ENCODE assay signal across 28 cellular contexts in the genomic region with DNA sequence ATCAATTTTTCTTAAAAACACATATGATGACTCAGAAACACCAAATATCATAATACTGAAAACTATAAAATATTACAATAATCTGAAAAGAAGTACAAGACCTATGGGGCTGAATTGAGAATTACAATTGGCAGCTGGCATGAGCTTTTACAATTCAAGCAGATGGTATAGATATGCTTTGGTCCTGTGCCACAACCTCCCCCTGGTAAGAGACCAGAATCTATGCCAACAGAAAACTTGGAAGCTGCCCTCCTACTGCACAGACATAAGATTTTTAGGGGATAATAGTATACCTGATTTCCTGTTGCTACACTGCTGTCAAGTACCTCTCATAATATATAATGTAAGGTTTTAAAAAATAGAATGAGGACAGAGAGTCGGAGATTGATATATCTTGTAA. TPM values are rescaled to one million over a fixed set of nuclear protein-coding genes. Genes with fewer than 3 reads are reported as not detected.
"Had no signal": no experiment of that assay in that cellular context is flagged by ENCODE, and none has a peak within 500 bp of the region (broad histone marks: within the 10 kb centered on the region; RNA-seq: fewer than 3 reads in every experiment).

No MANE protein-coding gene starts in this region.

- ATAC-seq: activated CD4-positive, alpha-beta T cell treated with anti-CD3 and anti-CD28 coated beads for 36 hours; activated CD8-positive, alpha-beta memory T cell treated with anti-CD3 and anti-CD28 coated beads, Interleukin-2, amount 10 ng/mL, durations not matched to agents 7 days and 5 days; activated CD8-positive, alpha-beta T cell treated with anti-CD3 and anti-CD28 coated beads, Interleukin-2, amount 10 ng/mL, durations not matched to agents 7 days and 5 days; activated naive CD4-positive, alpha-beta T cell treated with anti-CD3 and anti-CD28 coated beads, Interleukin-2, amount 50 U/mL, for 72 hours; activated T-cell treated with anti-CD3 and anti-CD28 coated beads, Interleukin-2, amount 50 U/mL, for 72 hours; effector memory CD8-positive, alpha-beta T cell; gastrocnemius medialis; mucosa of descending colon; natural killer cell treated with Interleukin-12 subunit alpha and Interleukin-12 subunit beta and Interleukin-15 and Interleukin-18, amount 100 ng/mL, for 72 hours; right lobe of liver had no signal

- H3K27me3 ChIP-seq: breast epithelium, colonic mucosa, gastrocnemius medialis, hepatocyte, right lobe of liver, tibial nerve had no signal

- H3K27ac ChIP-seq: breast epithelium, colonic mucosa, gastrocnemius medialis, hepatocyte, left ventricle myocardium inferior, right lobe of liver, tibial nerve had no signal

- H3K4me3 ChIP-seq: breast epithelium, colonic mucosa, gastrocnemius medialis, hepatocyte, left ventricle myocardium inferior, mucosa of descending colon, right lobe of liver, tibial nerve had no signal

- DNase-seq: activated CD4-positive, alpha-beta T cell treated with anti-CD3 and anti-CD28 coated beads for 36 hours; activated CD4-positive, CD25-positive, alpha-beta regulatory T cell; activated CD8-positive, alpha-beta memory T cell treated with anti-CD3 and anti-CD28 coated beads, Interleukin-2, amount 10 ng/mL, durations not matched to agents 7 days and 5 days; activated CD8-positive, alpha-beta T cell treated with anti-CD3 and anti-CD28 coated beads, Interleukin-2, amount 10 ng/mL, durations not matched to agents 7 days and 5 days; activated naive CD4-positive, alpha-beta T cell; activated T-cell treated with anti-CD3 and anti-CD28 coated beads, Interleukin-2, amount 50 U/mL, for 72 hours; colonic mucosa; effector memory CD8-positive, alpha-beta T cell; erythroblast; gastrocnemius medialis; glutamatergic neuron; islet precursor cell; left ventricle myocardium inferior; mucosa of descending colon; right lobe of liver; stimulated activated CD4-positive, alpha-beta T cell treated with anti-CD3 and anti-CD28 coated beads, Interleukin-2, amount 100 ng/mL, for 48 hours; stimulated activated naive CD4-positive, alpha-beta T cell treated with Interleukin-2 at 50 U/mL for 16 hours had no signal

RNA-seq across cellular contexts. Expression of a gene that starts 46.8 kb away (rescaled TPM):
- total RNA-seq: activated CD4-positive, alpha-beta T cell treated with anti-CD3 and anti-CD28 coated beads for 36 hours; activated CD8-positive, alpha-beta memory T cell treated with anti-CD3 and anti-CD28 coated beads, Interleukin-2, amount 10 ng/mL, durations not matched to agents 7 days and 5 days; activated CD8-positive, alpha-beta T cell treated with anti-CD3 and anti-CD28 coated beads, Interleukin-2, amount 10 ng/mL, durations not matched to agents 7 days and 5 days; activated naive CD4-positive, alpha-beta T cell treated with anti-CD3 and anti-CD28 coated beads, Interleukin-2, amount 50 U/mL, for 72 hours; activated T-cell treated with anti-CD3 and anti-CD28 coated beads, Interleukin-2, amount 50 U/mL, for 72 hours; dermis microvascular lymphatic vessel endothelial cell; gastrocnemius medialis; left ventricle myocardium inferior; mesenteric fat pad; mucosa of descending colon; myocyte; natural killer cell treated with Interleukin-12 subunit alpha and Interleukin-12 subunit beta and Interleukin-15 and Interleukin-18, amount 100 ng/mL, for 72 hours; osteoblast; posterior vena cava; right lobe of liver; ureter had no signal
